ENCODE assay signal across 7 cellular contexts in genomic region chr5:78295035-78295961, GRCh38. TPM values are rescaled to one million over a fixed set of nuclear protein-coding genes. Genes with fewer than 3 reads are reported as not detected.
DNase-seq lines count a peak whose midpoint lies in the region; ATAC-seq, FAIRE-seq and TF ChIP-seq lines count a peak whose summit lies in the region.

No MANE protein-coding gene starts in this region.

- DNase-seq in GM12891 (ENCODE audit: insufficient read length, low spot score) (peak; percentile 20), PC-3 (peak; percentile 60), glomerular visceral epithelial cell (ENCODE audit: extremely low spot score) (peak; percentile 22), prostate gland (ENCODE audit: low spot score) (peak; percentile 26)
- peak; percentile 85 for DNase-seq in activated effector memory CD4-positive, alpha-beta T cell treated with anti-CD3 and anti-CD28 coated beads, Interleukin-2, amount 50 U/mL, for 16 hours

- H3K4me3 ChIP-seq in PC-3 (ENCODE audit: low read length): peak overlapping the region; percentile 98
- H3K4me3 ChIP-seq in prostate gland: peak overlapping the region; percentile 64 to 98
- H3K4me3 ChIP-seq in urinary bladder (ENCODE audit: low read depth, low read length): peak overlapping the region; percentile 47

- TSS peak; percentile 37 for BruUV-seq in PC-3 (replicated peaks; lab: Mats Ljungman, UMichigan)

- no peaks in the 10 kb centered on the region for H3F3A ChIP-seq in PC-3 (ENCODE audit: low read length, unreplicated experiment)

- H3K9ac ChIP-seq in PC-3 (ENCODE audit: low read length): peak overlapping the region; percentile 6; the same call in 1 of the 2 replicates

- POLR2A ChIA-PET in PC-3 (lab: Charles Lee; ENCODE audit: unreplicated experiment): interaction anchor here (0.6 kb wide), 1 partner anchor 168 kb away, joined by 3 read pairs; no protein-coding TSS in a partner anchor

- H2AFZ ChIP-seq in PC-3 (ENCODE audit: low read length): peak overlapping the region; percentile 99

- H3K9me2 ChIP-seq in PC-3 (replicated peaks; ENCODE audit: low read length): no peaks in the 10 kb centered on the region

- no peaks in the 10 kb centered on the region for H4K20me1 ChIP-seq in PC-3 (ENCODE audit: low read length)

- H3K4me2 ChIP-seq in PC-3 (ENCODE audit: low read length): peak overlapping the region; percentile 80

- H3K4me1 ChIP-seq in PC-3 (ENCODE audit: insufficient read depth, low read length) (peaks cover 5% of the 10 kb centered on the region; the same call in 1 of the 2 replicates), prostate gland (replicated peaks) (no peaks in the 10 kb centered on the region), urinary bladder (ENCODE audit: insufficient read depth) (no peaks in the 10 kb centered on the region)

- intact Hi-C loops in PC-3 (cut with micrococcal nuclease): no loop called here
- intact Hi-C loops in prostate gland (cut with DNase I): no loop called here

- H3K36me3 ChIP-seq in PC-3 (ENCODE audit: low read depth, low read length): no peaks in the 10 kb centered on the region
- H3K36me3 ChIP-seq in prostate gland: no peaks in the 10 kb centered on the region
- H3K36me3 ChIP-seq in urinary bladder (ENCODE audit: insufficient read depth): no peaks in the 10 kb centered on the region

- H3K27me3 ChIP-seq in PC-3 (ENCODE audit: low read length) (no peaks in the 10 kb centered on the region), prostate gland (replicated peaks; ENCODE audit: insufficient read depth) (no peaks in the 10 kb centered on the region)

- TF ChIP-seq POLR2A in GM12891 (IDR thresholded peaks at IDR 0.05; ENCODE audit: low read depth, low read length): no peak
- TF ChIP-seq POLR2A in prostate gland (IDR thresholded peaks at IDR 0.05): no peak

- FAIRE-seq in GM12891 (lab: Jason Lieb, UNC): peak; percentile 82

- peak; percentile 48 for TF ChIP-seq CTCF in PC-3 (conservative IDR thresholded peaks at IDR 0.05; ENCODE audit: low read depth, low read length)
- peak in 2 of 4 experiments; percentile 32 to 41 for TF ChIP-seq CTCF in prostate gland (IDR thresholded peaks at IDR 0.05)

- H3K79me2 ChIP-seq in PC-3 (ENCODE audit: low read length): peaks cover 40% of the 10 kb centered on the region

- H3K9me3 ChIP-seq in PC-3 (ENCODE audit: low read length) (no peaks in the 10 kb centered on the region), prostate gland (no peaks in the 10 kb centered on the region)

- CTCF ChIA-PET in PC-3 (lab: Charles Lee): no interaction called here

- 3% methylated on average over 46 of the region's 46 CpGs for WGBS in prostate gland
- WGBS in urinary bladder: 2% methylated on average over 46 of the region's 46 CpGs

- H3K27ac ChIP-seq in PC-3 (ENCODE audit: low read length) (no peak overlapping the region), prostate gland (peak overlapping the region; percentile 73 to 87), urinary bladder (ENCODE audit: low read depth) (no peak overlapping the region)

- ATAC-seq in HG02973 (IDR thresholded peaks at IDR 0.05; ENCODE audit: unreplicated experiment) (peak; percentile 30), PC-3 (peak; percentile 31)

TF ChIP-seq in GM12891, 5 proteins besides CTCF, POLR2A, EP300 and RAD21:
- no peak for TF ChIP-seq POU2F2 (IDR thresholded peaks at IDR 0.05; ENCODE audit: low read depth, low read length)
- no peak for TF ChIP-seq SPI1 (IDR thresholded peaks at IDR 0.05; ENCODE audit: low read depth, low read length)
- no peak for TF ChIP-seq POLR2AphosphoS5 (IDR thresholded peaks at IDR 0.05; ENCODE audit: low read depth, low read length)
- TF ChIP-seq PAX5 (IDR thresholded peaks at IDR 0.05; ENCODE audit: insufficient read depth, low read length, severe bottlenecking): no peak
- TF ChIP-seq TAF1 (IDR thresholded peaks at IDR 0.05; ENCODE audit: low read depth, low read length): no peak

RNA-seq across cellular contexts. Expression of gene AP3B1, which starts 0.8 kb away (rescaled TPM):
- polyA plus RNA-seq in GM12891 (2012; ENCODE audit: low read depth, missing spikeins): 31.3 TPM
- total RNA-seq in PC-3 (2014; rRNA removed) (25.7 and 26.3 TPM in 2 replicates), prostate gland (10 to 100 TPM; 33.1 to 60.5 TPM), urinary bladder (96.4 TPM)
- 23.0 TPM for polyA plus RNA-seq in urinary bladder

Comparison
In these comparisons a context has a peak if more than half of its experiments do, and no peak if none do; other contexts are left out.
1. DNase-seq: peak in every context shown above with its lines; median percentile 85 in activated effector memory CD4-positive, alpha-beta T cell treated with anti-CD3 and anti-CD28 coated beads, Interleukin-2, amount 50 U/mL, for 16 hours; 60 in PC-3; 26 in prostate gland; 22 in glomerular visceral epithelial cell; 20 in GM12891.
2. H3K27ac ChIP-seq: peak in prostate gland (2 of 2); none in PC-3 (single experiment) and urinary bladder (single experiment).
3. H3K4me3 ChIP-seq: peak in every context shown above with its lines; median percentile 98 in PC-3; 81 in prostate gland; 47 in urinary bladder.